8 cellular contexts compared by ENCODE assay signal in genomic region chr1:235502601-235503332, GRCh38. TPM values are rescaled to one million over a fixed set of nuclear protein-coding genes. Genes with fewer than 3 reads are reported as not detected.
DNase-seq lines count a peak whose midpoint lies in the region; ATAC-seq, FAIRE-seq and TF ChIP-seq lines count a peak whose summit lies in the region.

No MANE protein-coding gene starts in this region.

- no peaks in the 10 kb centered on the region for H3K36me3 Mint-ChIP-seq in activated T-cell treated with anti-CD3 and anti-CD28 coated beads, Interleukin-2, amount 50 U/mL, for 72 hours (ENCODE audit: insufficient read depth in 2 of 2)
- no peaks in the 10 kb centered on the region for H3K36me3 Mint-ChIP-seq in T-cell

- peak overlapping the region; percentile 92 for H3K27ac Mint-ChIP-seq in activated T-cell treated with anti-CD3 and anti-CD28 coated beads, Interleukin-2, amount 50 U/mL, for 72 hours
- H3K27ac Mint-ChIP-seq in T-cell = no peak overlapping the region

- H3K9me3 Mint-ChIP-seq in activated T-cell treated with anti-CD3 and anti-CD28 coated beads, Interleukin-2, amount 50 U/mL, for 72 hours = no peaks in the 10 kb centered on the region
- no peaks in the 10 kb centered on the region for H3K9me3 Mint-ChIP-seq in T-cell

- no peaks in the 10 kb centered on the region for H3K27me3 ChIP-seq in prostate gland (replicated peaks; ENCODE audit: insufficient read depth)

- peak overlapping the region; percentile 98 for H3K27ac ChIP-seq in prostate gland

- ATAC-seq in activated T-cell treated with anti-CD3 and anti-CD28 coated beads, Interleukin-2, amount 50 U/mL, for 72 hours (replicated peaks in 1 of 2) = no peak
- ATAC-seq in T-cell (replicated peaks in 1 of 4) = no peak

- POLR2A ChIA-PET in T-cell (lab: Charles Lee) = interaction anchor here in 1 of 2 donors (0.6 kb wide), 1 partner anchor 995 kb away, joined by 5 read pairs; no protein-coding TSS in a partner anchor

- WGBS in prostate gland = 12% methylated on average over 3 of the region's 3 CpGs

- no peaks in the 10 kb centered on the region for H3K4me1 ChIP-seq in prostate gland (replicated peaks)

- peak overlapping the region; percentile 93 to 99 for H3K4me3 Mint-ChIP-seq in activated T-cell treated with anti-CD3 and anti-CD28 coated beads, Interleukin-2, amount 50 U/mL, for 72 hours
- peak overlapping the region; percentile 91 to 97 (median 94) for H3K4me3 Mint-ChIP-seq in T-cell

- H3K36me3 ChIP-seq in prostate gland = no peaks in the 10 kb centered on the region

- H3K9me3 ChIP-seq in prostate gland = no peaks in the 10 kb centered on the region

- TF ChIP-seq POLR2A in prostate gland (IDR thresholded peaks at IDR 0.05) (no peak), GM12892 (IDR thresholded peaks at IDR 0.05; ENCODE audit: low read depth, low read length) (no peak)

- H3K4me3 ChIP-seq in fibroblast of mammary gland (ENCODE audit: control insufficient read depth, low read depth, low read length) (peak overlapping the region; percentile 70), prostate gland (peak overlapping the region; percentile 67 to 88)

- intact Hi-C loops in prostate gland (cut with DNase I) = loop anchor here (10.0 kb wide), 2 partner anchors 362 to 898 kb away; partner anchors contain the start of gene LYST

- FAIRE-seq in GM12892 (lab: Jason Lieb, UNC) = no peak

- no peak for DNase-seq in activated T-cell treated with anti-CD3 and anti-CD28 coated beads, Interleukin-2, amount 50 U/mL, for 72 hours
- DNase-seq in activated T-cell treated with anti-CD3 and anti-CD28 coated beads, Interleukin-2, amount 50 U/mL, for 48 hours = no peak
- DNase-seq in T-cell (no peak), fibroblast of mammary gland (ENCODE audit: low read depth) (peak; percentile 47), prostate gland (ENCODE audit: low spot score) (no peak), NCI-H345 treated with DMSO at 0.1 percent for 48 hours (lab: John Stamatoyannopoulos, UW; ENCODE audit: unreplicated experiment) (no peak), GM12892 (ENCODE audit: insufficient read length) (no peak)
- no peak for DNase-seq in effector CD4-positive, alpha-beta T cell

- CTCF ChIA-PET in T-cell (lab: Charles Lee) = interaction anchor here in 1 of 2 donors (0.6 to 1.2 kb wide), 4 partner anchors 9 to 237 kb away, joined by 3 to 4 read pairs (median 3); partner anchors contain the start of gene GGPS1

- H3K4me1 Mint-ChIP-seq in activated T-cell treated with anti-CD3 and anti-CD28 coated beads, Interleukin-2, amount 50 U/mL, for 72 hours (ENCODE audit: low read depth) = peaks cover 30% of the 10 kb centered on the region
- peaks cover 15 to 21% (median 16%) of the 10 kb centered on the region in 3 donors for H3K4me1 Mint-ChIP-seq in T-cell

- H3K27me3 Mint-ChIP-seq in activated T-cell treated with anti-CD3 and anti-CD28 coated beads, Interleukin-2, amount 50 U/mL, for 72 hours (ENCODE audit: low read depth) = no peaks in the 10 kb centered on the region
- H3K27me3 Mint-ChIP-seq in T-cell = no peaks in the 10 kb centered on the region

- TF ChIP-seq CTCF in fibroblast of mammary gland (conservative IDR thresholded peaks at IDR 0.05; ENCODE audit: control insufficient read depth, insufficient read depth, low read depth, low read length) (no peak), prostate gland (IDR thresholded peaks at IDR 0.05) (no peak)

RNA-seq across cellular contexts. Expression of gene B3GALNT2, which starts 1.5 kb away (rescaled TPM):
- total RNA-seq in activated T-cell treated with anti-CD3 and anti-CD28 coated beads, Interleukin-2, amount 50 U/mL, for 72 hours = 1 to 10 TPM; 8.8 to 9.1 TPM
- 10 to 100 TPM in 2 of 5 donors, 1 to 10 TPM in 3; 6.2 to 10.9 (median 9.5) TPM for total RNA-seq in T-cell
- 10 to 100 TPM; 29.1 to 52.1 TPM for total RNA-seq in prostate gland
- 9.6 TPM for polyA plus RNA-seq in GM12892 (2012; ENCODE audit: missing spikeins)
